7 cellular contexts compared by ENCODE assay signal in genomic region chr11:6757373-6757967, GRCh38. TPM values are rescaled to one million over a fixed set of nuclear protein-coding genes. Genes with fewer than 3 reads are reported as not detected.
DNase-seq lines count a peak whose midpoint lies in the region; ATAC-seq and TF ChIP-seq lines count a peak whose summit lies in the region.

No MANE protein-coding gene starts in this region.

- H3K9ac ChIP-seq in GM23248 = no peak overlapping the region

- no peak overlapping the region for H3K27ac Mint-ChIP-seq in stimulated activated effector memory CD8-positive, alpha-beta T cell treated with anti-CD3 and anti-CD28 coated beads, Interleukin-12 subunit alpha, Interleukin-12 subunit beta, amount 100 ng/mL, for 72 hours

- TF ChIP-seq POLR2A in NB4 (IDR thresholded peaks at IDR 0.05; ENCODE audit: extremely low read depth, insufficient read length) = no peak

- DNase-seq in GDM1 (lab: John Stamatoyannopoulos, UW) (peak; percentile 44), GM23248 (peak; percentile 68), NB4 (ENCODE audit: low read depth) (peak; percentile 62), dorsolateral prefrontal cortex (peak in 8 of 10 donors; percentile 21 to 80 (median 56)), lung microvascular endothelial cell (ENCODE audit: low read depth in 2 of 2) (peak; percentile 82 to 83)
- peak; percentile 34 for DNase-seq in activated CD4-positive, alpha-beta T cell treated with anti-CD3 and anti-CD28 coated beads for 1 hour
- no peak for DNase-seq in stimulated activated effector memory CD8-positive, alpha-beta T cell treated with anti-CD3 and anti-CD28 coated beads, Interleukin-12 subunit alpha, Interleukin-12 subunit beta, amount 100 ng/mL, for 72 hours (ENCODE audit: low spot score in 2 of 2)

- no peak overlapping the region for H3K4me3 Mint-ChIP-seq in stimulated activated effector memory CD8-positive, alpha-beta T cell treated with anti-CD3 and anti-CD28 coated beads, Interleukin-12 subunit alpha, Interleukin-12 subunit beta, amount 100 ng/mL, for 72 hours

- H3K9me3 Mint-ChIP-seq in stimulated activated effector memory CD8-positive, alpha-beta T cell treated with anti-CD3 and anti-CD28 coated beads, Interleukin-12 subunit alpha, Interleukin-12 subunit beta, amount 100 ng/mL, for 72 hours = no peaks in the 10 kb centered on the region

- H3K27ac ChIP-seq in GM23248 (no peak overlapping the region), dorsolateral prefrontal cortex (no peak overlapping the region)

- no peak overlapping the region for H3K4me2 ChIP-seq in GM23248 (ENCODE audit: unreplicated experiment)

- H3K36me3 ChIP-seq in GM23248 (ENCODE audit: low read depth) = no peaks in the 10 kb centered on the region

- intact Hi-C loops in dorsolateral prefrontal cortex (cut with DNase I) = loop anchor here (10.0 kb wide), 2 partner anchors 53 to 937 kb away; no protein-coding TSS in a partner anchor

- H3K27me3 ChIP-seq in GM23248 (replicated peaks; ENCODE audit: insufficient read depth) (no peaks in the 10 kb centered on the region), dorsolateral prefrontal cortex (no peaks in the 10 kb centered on the region)

- H4K20me1 ChIP-seq in GM23248 (ENCODE audit: insufficient read depth) = no peaks in the 10 kb centered on the region

- H3K9me3 ChIP-seq in GM23248 (ENCODE audit: low read depth) = no peaks in the 10 kb centered on the region

- WGBS in GM23248 (ENCODE audit: low coverage in 1 of 2, low lambda C conversion rate in 2 of 2, missing lambda C conversion rate in 2 of 2), 2 experiments = 45 to 48% methylated on average over 2 of the region's 2 CpGs

- no peak overlapping the region for H2AFZ ChIP-seq in GM23248

- peak; percentile 81 for ATAC-seq in stimulated activated effector memory CD8-positive, alpha-beta T cell treated with anti-CD3 and anti-CD28 coated beads, Interleukin-12 subunit alpha, Interleukin-12 subunit beta, amount 100 ng/mL, for 72 hours

- TF ChIP-seq CTCF in NB4 (IDR thresholded peaks at IDR 0.05; ENCODE audit: low read depth, low read length) = peak; percentile 64
- TF ChIP-seq CTCF in dorsolateral prefrontal cortex (IDR thresholded peaks at IDR 0.05 in 54 of 56, conservative IDR thresholded peaks at IDR 0.05 in 2 of 56; ENCODE audit: low read depth in 1 of 56, partially characterized antibody in 56 of 56) = peak; percentile 26 to 90 (median 70)

- no peaks in the 10 kb centered on the region for H3F3A ChIP-seq in GM23248 (ENCODE audit: insufficient read depth)

- H3K4me3 ChIP-seq in GM23248 = no peak overlapping the region
- H3K4me3 ChIP-seq in NB4 (ENCODE audit: low read depth, low read length) = no peak overlapping the region
- no peak overlapping the region for H3K4me3 ChIP-seq in dorsolateral prefrontal cortex

- in situ Hi-C loops in GM23248 (cut with MboI) = no loop called here

- no peaks in the 10 kb centered on the region for H3K9me2 ChIP-seq in GM23248 (ENCODE audit: insufficient read depth)

- peaks cover 11% of the 10 kb centered on the region for H3K4me1 Mint-ChIP-seq in stimulated activated effector memory CD8-positive, alpha-beta T cell treated with anti-CD3 and anti-CD28 coated beads, Interleukin-12 subunit alpha, Interleukin-12 subunit beta, amount 100 ng/mL, for 72 hours

- no peaks in the 10 kb centered on the region for H3K79me2 ChIP-seq in GM23248 (ENCODE audit: insufficient read depth)

- H3K36me3 Mint-ChIP-seq in stimulated activated effector memory CD8-positive, alpha-beta T cell treated with anti-CD3 and anti-CD28 coated beads, Interleukin-12 subunit alpha, Interleukin-12 subunit beta, amount 100 ng/mL, for 72 hours = no peaks in the 10 kb centered on the region

- H3K4me1 ChIP-seq in GM23248 (ENCODE audit: insufficient read depth) = no peaks in the 10 kb centered on the region

RNA-seq across cellular contexts. Expression of gene OR2AG2, which starts 14.3 kb away (rescaled TPM):
- total RNA-seq in GM23248 (2014; rRNA removed; shearing (Covaris generic)) = 0.22 and 0.25 TPM in 2 replicates
- polyA plus RNA-seq in GM23248 (2016; fragmentation: Nextera tagmentation; extraction: Ambion mirVana) = not detected in 2 replicates
- total RNA-seq in dorsolateral prefrontal cortex = 1 to 10 TPM in 36 of 120 experiments, under 1 TPM in 84; 0.18 to 3.2 (median 0.80) TPM
- under 0.01 and 0.20 TPM in 2 replicates for total RNA-seq in lung microvascular endothelial cell

RNA-seq across cellular contexts. Expression of gene OR2AG1, which starts 25.4 kb away (rescaled TPM):
- total RNA-seq in GM23248 (2014; rRNA removed; shearing (Covaris generic)) = not detected in 2 replicates
- polyA plus RNA-seq in GM23248 (2016; fragmentation: Nextera tagmentation; extraction: Ambion mirVana) = not detected in 2 replicates
- total RNA-seq in dorsolateral prefrontal cortex = under 1 TPM in 51 of 120 experiments, not detected in 69; 0.06 to 0.84 (median 0.28) TPM
- not detected in 2 replicates for total RNA-seq in lung microvascular endothelial cell

RNA-seq across cellular contexts. Expression of gene OR6A2, which starts 42.0 kb away (rescaled TPM):
- total RNA-seq in GM23248 (2014; rRNA removed; shearing (Covaris generic)) = not detected in 2 replicates
- polyA plus RNA-seq in GM23248 (2016; fragmentation: Nextera tagmentation; extraction: Ambion mirVana) = not detected in 2 replicates
- total RNA-seq in dorsolateral prefrontal cortex (1 to 10 TPM in 68 of 120 experiments, under 1 TPM in 52; 0.31 to 2.5 (median 1.1) TPM), lung microvascular endothelial cell (under 0.01 TPM in 2 replicates)

Comparison
In these comparisons a context has a peak if more than half of its experiments do, and no peak if none do; other contexts are left out.
1. DNase-seq: peak in GDM1 (single experiment), GM23248 (single experiment), NB4 (single experiment), activated CD4-positive, alpha-beta T cell treated with anti-CD3 and anti-CD28 coated beads for 1 hour (single experiment), dorsolateral prefrontal cortex (8 of 10) and lung microvascular endothelial cell (2 of 2); none in stimulated activated effector memory CD8-positive, alpha-beta T cell treated with anti-CD3 and anti-CD28 coated beads, Interleukin-12 subunit alpha, Interleukin-12 subunit beta, amount 100 ng/mL, for 72 hours (0 of 2).